Comparison of ENCODE assay signal across 8 cellular contexts in the genomic region with DNA sequence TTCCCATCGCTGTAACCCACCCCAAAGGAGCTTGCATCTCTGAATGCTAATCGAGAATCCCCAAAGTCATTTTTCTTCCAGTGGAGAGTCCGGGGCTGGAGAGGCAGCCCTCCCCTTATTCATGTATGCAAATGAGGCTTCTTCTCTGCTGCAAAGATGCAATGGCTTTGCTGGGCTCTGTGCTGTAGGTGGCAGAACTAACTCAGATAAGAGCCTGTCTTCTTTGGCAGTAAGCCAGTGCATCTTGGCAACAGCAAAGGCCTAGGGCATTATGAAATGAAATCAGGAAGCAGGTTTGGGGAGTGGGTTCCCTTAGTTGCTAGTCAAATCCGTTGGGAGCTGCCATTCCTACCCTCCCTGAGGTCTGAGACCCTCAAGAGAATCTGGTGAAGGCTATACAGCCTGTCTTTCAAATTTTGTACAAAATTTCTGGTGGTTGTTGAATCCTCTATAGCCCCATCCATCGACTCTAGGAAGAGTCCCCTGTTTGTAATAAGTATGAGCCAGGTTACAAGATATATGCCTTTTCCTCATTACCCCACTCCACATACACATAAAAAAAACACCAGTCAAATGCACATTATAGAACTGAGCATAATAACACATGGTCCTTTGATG.
DNase-seq lines count a peak whose midpoint lies in the region; ATAC-seq, FAIRE-seq and TF ChIP-seq lines count a peak whose summit lies in the region.

No MANE protein-coding gene starts in this region.

- DNase-seq in BJ (ENCODE audit: low read depth): no peak
- DNase-seq in NCI-H226: peak; percentile 61
- peak in 1 of 2 experiments; percentile 13 for DNase-seq in H1 (ENCODE audit: low read depth in 1 of 2, low spot score in 2 of 2)
- peak; percentile 61 for DNase-seq in mucosa of gallbladder (ENCODE audit: low spot score)
- DNase-seq in GM13977 (ENCODE audit: low spot score): no peak
- DNase-seq in NCI-H1694 treated with DMSO at 0.1 percent for 48 hours (lab: John Stamatoyannopoulos, UW): no peak

- CTCF ChIA-PET in BJ (lab: Yijun Ruan, JAX) (interaction anchor here (0.7 to 3.3 kb wide), 7 partner anchors 11 to 807 kb away, joined by 3 to 12 read pairs (median 3); no protein-coding TSS in a partner anchor), H1 (lab: Charles Lee; ENCODE audit: partially characterized antibody) (interaction anchor here (0.5 to 3.9 kb wide), 9 partner anchors 8 to 1042 kb away, joined by 3 to 16 read pairs (median 3); no protein-coding TSS in a partner anchor)

- H3K4me1 ChIP-seq in H1 (replicated peaks in 1 of 4; ENCODE audit: control insufficient read depth in 3 of 4, insufficient read depth in 4 of 4, low read length in 3 of 4): no peaks in the 10 kb centered on the region

- H2BK120ac ChIP-seq in H1 (replicated peaks; ENCODE audit: low read depth, low read length): no peak overlapping the region

- no peak overlapping the region for H3K14ac ChIP-seq in H1 (ENCODE audit: insufficient read length)

- no peaks in the 10 kb centered on the region for H3K23me2 ChIP-seq in H1 (ENCODE audit: low read depth, low read length)

- no peak for FAIRE-seq in H1 (lab: Jason Lieb, UNC)

- H3K36me3 ChIP-seq in BJ (ENCODE audit: control insufficient read depth, insufficient read depth, low read length): no peaks in the 10 kb centered on the region
- H3K36me3 ChIP-seq in H1 (ENCODE audit: control insufficient read depth in 2 of 4, insufficient read depth in 4 of 4, low read length in 3 of 4): no peaks in the 10 kb centered on the region

- no peak overlapping the region for H2BK20ac ChIP-seq in H1 (ENCODE audit: low read length)

- peak; percentile 66 to 69 for TF ChIP-seq RAD21 in H1 (IDR thresholded peaks at IDR 0.05 in 1 of 2, conservative IDR thresholded peaks at IDR 0.05 in 1 of 2; ENCODE audit: low read depth in 2 of 2, low read length in 2 of 2)

- no peak overlapping the region for H2AK5ac ChIP-seq in H1 (ENCODE audit: low read depth, low read length)

- H3K27ac ChIP-seq in H1 (ENCODE audit: low read depth, low read length): no peak overlapping the region

- H3K79me1 ChIP-seq in H1 (ENCODE audit: low read depth, low read length): no peaks in the 10 kb centered on the region

- no peak overlapping the region for H3K23ac ChIP-seq in H1 (ENCODE audit: insufficient read length)

- TF ChIP-seq CTCF in BJ (IDR thresholded peaks at IDR 0.05; ENCODE audit: insufficient read depth, low read depth, low read length) (peak; percentile 67), H1 (IDR thresholded peaks at IDR 0.05; ENCODE audit: control extremely low read depth in 1 of 3, insufficient read depth in 1 of 3, low read depth in 1 of 3, low read length in 3 of 3) (peak in 2 of 3 experiments; percentile 38 to 53; a peak in 3 of 4 replicates), GM13977 (IDR thresholded peaks at IDR 0.05; ENCODE audit: extremely low read depth, insufficient read depth, missing control alignments) (no peak)

- H4K20me1 ChIP-seq in H1 (replicated peaks in 1 of 2; ENCODE audit: control insufficient read depth in 1 of 2, insufficient read depth in 2 of 2, low read length in 2 of 2): no peaks in the 10 kb centered on the region

- no peak overlapping the region for H2AFZ ChIP-seq in H1 (ENCODE audit: low read length)

- H3K4ac ChIP-seq in H1 (replicated peaks; ENCODE audit: insufficient read length, low read depth, low read length): no peak overlapping the region

- H2BK15ac ChIP-seq in H1 (ENCODE audit: low read length): no peak overlapping the region

- no peak for TF ChIP-seq POLR2A in H1 (IDR thresholded peaks at IDR 0.05; ENCODE audit: control extremely low read depth in 1 of 2, low read depth in 2 of 2, low read length in 2 of 2)

- no peaks in the 10 kb centered on the region for H3K9me3 ChIP-seq in H1 (ENCODE audit: insufficient read depth in 2 of 2, low read depth in 1 of 2, low read length in 1 of 2)

- no peak overlapping the region for H4K5ac ChIP-seq in H1 (ENCODE audit: insufficient read length, low read depth, low read length)

- no peak overlapping the region for H3K9ac ChIP-seq in H1 (replicated peaks in 1 of 4; ENCODE audit: extremely low read depth in 1 of 4, low read depth in 3 of 4, low read length in 3 of 4)

- no peak overlapping the region for H2BK12ac ChIP-seq in H1 (ENCODE audit: low read depth, low read length)

- no peak overlapping the region for H3K4me3 ChIP-seq in BJ (ENCODE audit: low read depth, low read length)
- no peak overlapping the region for H3K4me3 ChIP-seq in H1 (ENCODE audit: extremely low read depth in 1 of 4, insufficient read depth in 2 of 4, low read depth in 3 of 4, low read length in 4 of 4)

- no peak for TF ChIP-seq EP300 in H1 (IDR thresholded peaks at IDR 0.05; ENCODE audit: borderline replicate concordance in 1 of 2, low read depth in 2 of 2, low read length in 2 of 2)

- H3K56ac ChIP-seq in H1 (replicated peaks; ENCODE audit: insufficient read length, low read depth, low read length): no peak overlapping the region

- no peak overlapping the region for H3K4me2 ChIP-seq in H1 (ENCODE audit: insufficient read depth in 1 of 2, low read depth in 2 of 2, low read length in 2 of 2)

- POLR2A ChIA-PET in BJ (lab: Charles Lee) (no interaction called here), H1 (lab: Charles Lee; ENCODE audit: partially characterized antibody) (no interaction called here)

- WGBS in H1 (ENCODE audit: extremely low coverage in 1 of 2, insufficient coverage in 1 of 2, insufficient read length in 1 of 2, insufficient replicate concordance in 2 of 2, low coverage in 1 of 2, low lambda C conversion rate in 2 of 2, missing lambda C conversion rate in 1 of 2), 2 experiments: 79% methylated on average over 5 of the region's 5 CpGs; no CpG with 5 or more reads in 1 of the 2 experiments

- no peaks in the 10 kb centered on the region for H3K79me2 ChIP-seq in H1 (ENCODE audit: control insufficient read depth in 1 of 2, insufficient read depth in 2 of 2, low read length in 2 of 2)

- H3K27me3 ChIP-seq in BJ (ENCODE audit: control insufficient read depth, insufficient read depth, low read length) (no peaks in the 10 kb centered on the region), H1 (replicated peaks in 1 of 4; ENCODE audit: control insufficient read depth in 3 of 4, extremely low read depth in 1 of 4, insufficient read depth in 3 of 4, low read length in 3 of 4) (no peaks in the 10 kb centered on the region)

- H3K18ac ChIP-seq in H1 (ENCODE audit: extremely low read depth, low read length): no peak overlapping the region

- ATAC-seq in GM18858 (IDR thresholded peaks at IDR 0.05; ENCODE audit: unreplicated experiment) (no peak), GM21576 (IDR thresholded peaks at IDR 0.05; ENCODE audit: unreplicated experiment) (no peak)

- no peak overlapping the region for H4K8ac ChIP-seq in H1 (ENCODE audit: extremely low read depth, insufficient read depth, low read length)

- in situ Hi-C loops in GM13977 (cut with MboI; ENCODE audit: low pct_unique_long_range_greater_than_20kb, low sequenced_read_pairs, unreplicated experiment): no loop called here

- H2BK5ac ChIP-seq in H1 (ENCODE audit: low read depth, low read length): no peak overlapping the region

- H4K91ac ChIP-seq in H1 (replicated peaks; ENCODE audit: insufficient read length, low read length): no peak overlapping the region

TF ChIP-seq in H1, 55 proteins besides CTCF, POLR2A, EP300 and RAD21:
- TF ChIP-seq EGR1 (IDR thresholded peaks at IDR 0.05; ENCODE audit: borderline replicate concordance, low read depth, low read length) (no peak), PHF8 (conservative IDR thresholded peaks at IDR 0.05; ENCODE audit: low read depth, low read length) (no peak)
- TF ChIP-seq, protein P1, sequence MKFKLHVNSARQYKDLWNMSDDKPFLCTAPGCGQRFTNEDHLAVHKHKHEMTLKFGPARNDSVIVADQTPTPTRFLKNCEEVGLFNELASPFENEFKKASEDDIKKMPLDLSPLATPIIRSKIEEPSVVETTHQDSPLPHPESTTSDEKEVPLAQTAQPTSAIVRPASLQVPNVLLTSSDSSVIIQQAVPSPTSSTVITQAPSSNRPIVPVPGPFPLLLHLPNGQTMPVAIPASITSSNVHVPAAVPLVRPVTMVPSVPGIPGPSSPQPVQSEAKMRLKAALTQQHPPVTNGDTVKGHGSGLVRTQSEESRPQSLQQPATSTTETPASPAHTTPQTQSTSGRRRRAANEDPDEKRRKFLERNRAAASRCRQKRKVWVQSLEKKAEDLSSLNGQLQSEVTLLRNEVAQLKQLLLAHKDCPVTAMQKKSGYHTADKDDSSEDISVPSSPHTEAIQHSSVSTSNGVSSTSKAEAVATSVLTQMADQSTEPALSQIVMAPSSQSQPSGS (IDR thresholded peaks at IDR 0.05; ENCODE audit: low read length): no peak
TF ChIP-seq in H1: peak in this region for 0.

Comparison
In these comparisons a context has a peak if more than half of its experiments do, and no peak if none do; other contexts are left out.
1. DNase-seq: peak in NCI-H226 (single experiment) and mucosa of gallbladder (single experiment); none in BJ (single experiment), GM13977 (single experiment) and NCI-H1694 treated with DMSO at 0.1 percent for 48 hours (single experiment).